Comparison of ENCODE assay signal across 16 cellular contexts in the genomic region with DNA sequence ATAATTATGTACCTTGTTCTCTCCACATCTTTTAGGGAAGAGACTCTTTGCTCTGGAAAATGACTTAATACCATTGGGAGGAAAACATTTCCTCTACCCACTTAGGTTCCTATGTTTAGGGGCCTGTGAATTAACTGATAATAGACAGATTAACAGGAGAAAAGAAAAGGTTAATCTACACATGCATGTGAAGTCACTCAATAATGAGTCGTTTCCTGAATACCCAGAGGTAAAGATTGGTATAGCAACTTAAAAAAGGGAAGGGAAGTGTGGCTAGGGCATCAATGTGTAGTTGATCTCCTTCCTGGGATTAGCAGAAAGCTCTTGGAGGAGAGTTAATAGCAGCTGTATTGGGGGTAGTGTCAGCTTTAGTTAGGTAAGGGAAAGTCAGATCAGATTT.
A peak's percentile ranks its signal among the peaks of the same experiment; 100 is the strongest.
DNase-seq lines count a peak whose midpoint lies in the region; ATAC-seq, FAIRE-seq and TF ChIP-seq lines count a peak whose summit lies in the region.
"Had no signal": no experiment of that assay in that cellular context is flagged by ENCODE, and none has a peak within 500 bp of the region (broad histone marks: within the 10 kb centered on the region; RNA-seq: fewer than 3 reads in every experiment).

No MANE protein-coding gene starts in this region.

- no peak for TF ChIP-seq POLR2A in H54 (IDR thresholded peaks at IDR 0.05; ENCODE audit: low read depth, low read length)

- TF ChIP-seq EP300 in neural cell (conservative IDR thresholded peaks at IDR 0.05; ENCODE audit: poor library complexity, severe bottlenecking), result no peak

- no peaks in the 10 kb centered on the region for H3K9me2 ChIP-seq in neural cell (ENCODE audit: insufficient read depth, low read length)

- H3K36me3 Mint-ChIP-seq in WTC11, result no peaks in the 10 kb centered on the region
- H3K36me3 Mint-ChIP-seq: activated naive CD4-positive, alpha-beta T cell treated with anti-CD3 and anti-CD28 coated beads, Interleukin-2, amount 50 U/mL, for 72 hours; IgD-negative memory B cell had no signal

- H3K4me1 Mint-ChIP-seq in WTC11, result peaks cover 46% of the 10 kb centered on the region
- H3K4me1 Mint-ChIP-seq: IgD-negative memory B cell had no signal

- no peaks in the 10 kb centered on the region for H3K36me3 ChIP-seq in neural cell (ENCODE audit: insufficient read depth, low read length)

- TF ChIP-seq CTCF in WTC11 (IDR thresholded peaks at IDR 0.05) (no peak), neural cell (IDR thresholded peaks at IDR 0.05; ENCODE audit: poor library complexity, severe bottlenecking) (peak; percentile 9), GM13976 (IDR thresholded peaks at IDR 0.05; ENCODE audit: borderline replicate concordance, control extremely low read depth, extremely low read depth, insufficient read depth, missing control alignments) (no peak)

- H3K9ac ChIP-seq in neural cell (ENCODE audit: low read length), result no peak overlapping the region

- CTCF ChIA-PET in WTC11 (lab: Charles Lee), result no interaction called here

- H4K20me1 ChIP-seq in neural cell (ENCODE audit: insufficient read depth), result no peaks in the 10 kb centered on the region

- no peak overlapping the region for H3K27ac ChIP-seq in neural cell (ENCODE audit: low read length)

- in situ Hi-C loops in KBM-7 (cut with MboI; ENCODE audit: low pct_unique_long_range_greater_than_20kb, low sequenced_read_pairs), result no loop called here
- in situ Hi-C loops in GM13976 (cut with MboI; ENCODE audit: low sequenced_read_pairs, unreplicated experiment), result no loop called here

- no peak overlapping the region for H3K27ac Mint-ChIP-seq in WTC11
- H3K27ac Mint-ChIP-seq: activated naive CD4-positive, alpha-beta T cell treated with anti-CD3 and anti-CD28 coated beads, Interleukin-2, amount 50 U/mL, for 72 hours; effector memory CD8-positive, alpha-beta T cell; IgD-negative memory B cell had no signal

- no peak overlapping the region for H3K4me3 ChIP-seq in neural cell (ENCODE audit: low read length)
- H3K4me3 ChIP-seq: lung had no signal

- H3K4me3 Mint-ChIP-seq in WTC11, result peak overlapping the region; percentile 16; the same call in 1 of the 2 replicates
- H3K4me3 Mint-ChIP-seq: effector memory CD8-positive, alpha-beta T cell; IgD-negative memory B cell had no signal

- peak; percentile 95 for ATAC-seq in WTC11
- no peak for ATAC-seq in GM19397 (IDR thresholded peaks at IDR 0.05; ENCODE audit: unreplicated experiment)
- ATAC-seq: activated naive CD4-positive, alpha-beta T cell treated with anti-CD3 and anti-CD28 coated beads, Interleukin-2, amount 50 U/mL, for 72 hours; effector memory CD8-positive, alpha-beta T cell; right cardiac atrium had no signal

- H2AFZ ChIP-seq in neural cell (ENCODE audit: low read depth, low read length), result no peak overlapping the region

- peaks cover 88% of the 10 kb centered on the region for H3K27me3 Mint-ChIP-seq in WTC11 (ENCODE audit: low read depth)
- H3K27me3 Mint-ChIP-seq: effector memory CD8-positive, alpha-beta T cell; IgD-negative memory B cell had no signal

- H3F3A ChIP-seq in neural cell (ENCODE audit: insufficient read depth, low read length, poor library complexity, severe bottlenecking), result peaks cover 3% of the 10 kb centered on the region

- TF ChIP-seq RAD21 in neural cell (conservative IDR thresholded peaks at IDR 0.05), result no peak

- H3K9me3 ChIP-seq in neural cell (ENCODE audit: low read length), result no peaks in the 10 kb centered on the region

- H3K4me2 ChIP-seq in neural cell (ENCODE audit: low read length), result no peak overlapping the region

- POLR2A ChIA-PET in WTC11 (lab: Charles Lee), result no interaction called here

- H3K79me2 ChIP-seq in neural cell (replicated peaks; ENCODE audit: insufficient read depth, low read length), result no peaks in the 10 kb centered on the region

- peak; percentile 15 for FAIRE-seq in H54 (lab: Jason Lieb, UNC)
- FAIRE-seq: kidney had no signal

- no peaks in the 10 kb centered on the region for H3K9me3 Mint-ChIP-seq in WTC11

- no peak for DNase-seq in H54 (ENCODE audit: insufficient read length, low spot score)
- DNase-seq in KBM-7, result peak; percentile 3
- no peak for DNase-seq in WTC11 (ENCODE audit: low spot score)
- no peak for DNase-seq in stimulated activated CD4-positive, alpha-beta T cell treated with anti-CD3 and anti-CD28 coated beads, Interleukin-4, amount 100 ng/mL, for 1 hour
- no peak for DNase-seq in GM13976 (ENCODE audit: low spot score)
- DNase-seq: effector memory CD8-positive, alpha-beta T cell; kidney; NCI-H2029; right cardiac atrium; stimulated activated CD4-positive, alpha-beta T cell treated with anti-CD3 and anti-CD28 coated beads, Interleukin-15, amount 100 ng/mL, for 24 hours; T-helper 2 cell had no signal

- no peaks in the 10 kb centered on the region for H3K27me3 ChIP-seq in neural cell (ENCODE audit: insufficient read depth, low read depth, low read length)

TF ChIP-seq in WTC11, 78 proteins besides CTCF, POLR2A, EP300 and RAD21:
- 0 out of 2 replicates have a peak, but pooled peaks have one; percentile 27 for TF ChIP-seq ETV6 (CRISPR knock-in tag; IDR thresholded peaks at IDR 0.05)
- TF ChIP-seq, protein P1, sequence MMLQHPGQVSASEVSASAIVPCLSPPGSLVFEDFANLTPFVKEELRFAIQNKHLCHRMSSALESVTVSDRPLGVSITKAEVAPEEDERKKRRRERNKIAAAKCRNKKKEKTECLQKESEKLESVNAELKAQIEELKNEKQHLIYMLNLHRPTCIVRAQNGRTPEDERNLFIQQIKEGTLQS (CRISPR knock-in tag; conservative IDR thresholded peaks at IDR 0.05), result no peak

TF ChIP-seq in neural cell, 6 proteins besides CTCF, POLR2A, EP300 and RAD21:
- TF ChIP-seq SMC3 (conservative IDR thresholded peaks at IDR 0.05; ENCODE audit: poor library complexity) (no peak), EZH2 (IDR thresholded peaks at IDR 0.05; ENCODE audit: borderline replicate concordance, insufficient read depth, low read length, poor library complexity, severe bottlenecking) (no peak), MXI1 (conservative IDR thresholded peaks at IDR 0.05; ENCODE audit: poor library complexity, severe bottlenecking) (no peak)
